8 cellular contexts compared by ENCODE assay signal in the genomic region with DNA sequence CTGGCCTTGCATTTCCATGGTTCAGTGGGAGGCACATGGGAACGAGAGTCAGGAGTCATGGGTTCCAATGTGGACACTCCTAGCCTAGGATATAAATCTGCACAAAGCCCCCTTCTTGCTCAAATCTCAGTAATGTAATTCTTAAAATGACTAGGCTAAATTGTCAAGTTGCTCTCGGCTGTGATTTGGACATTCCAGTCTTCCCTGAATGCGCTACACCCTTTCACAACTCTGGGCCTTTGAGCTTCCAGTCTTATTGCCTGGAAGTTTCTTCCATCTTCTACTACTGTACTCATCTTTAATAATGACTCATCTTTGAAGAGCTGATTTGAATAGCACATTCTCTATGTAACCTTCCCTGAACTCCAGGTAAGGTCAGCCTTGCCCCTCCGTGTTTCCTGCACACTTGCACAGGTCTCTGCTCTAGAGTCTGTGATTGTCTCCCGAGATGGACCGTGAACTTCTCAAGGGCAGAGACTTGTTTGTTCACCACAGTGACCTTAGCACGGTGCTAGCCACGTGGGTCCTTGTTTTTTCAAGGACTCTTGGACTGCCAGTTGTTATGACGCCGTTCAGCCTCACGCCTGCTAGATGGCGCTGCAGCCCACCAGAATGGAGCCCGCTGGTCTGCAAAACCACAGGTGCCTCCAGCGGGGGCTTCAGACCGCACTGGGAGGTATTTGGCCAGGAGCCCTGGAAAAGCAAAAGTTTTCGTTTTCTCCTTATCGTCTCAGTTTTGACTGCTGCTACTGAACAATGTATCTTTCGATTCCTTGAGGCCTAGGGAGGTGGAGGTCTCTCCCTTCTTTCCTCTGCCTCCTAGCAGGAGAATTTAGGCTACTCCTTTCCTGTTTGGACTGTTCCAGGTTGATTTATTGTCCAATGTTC. TPM values are rescaled to one million over a fixed set of nuclear protein-coding genes. Genes with fewer than 3 reads are reported as not detected.
DNase-seq lines count a peak whose midpoint lies in the region; ATAC-seq and TF ChIP-seq lines count a peak whose summit lies in the region.

No MANE protein-coding gene starts in this region.

- H3K4me3 ChIP-seq in Peyer's patch = no peak overlapping the region
- H3K4me3 ChIP-seq in foreskin fibroblast (ENCODE audit: low read depth in 1 of 2, low read length in 2 of 2) = no peak overlapping the region
- H3K4me3 ChIP-seq in tibial nerve = no peak overlapping the region

- H3K4me1 ChIP-seq in Peyer's patch = peaks cover 0 to 7% (median 0%) of the 10 kb centered on the region in 4 donors
- H3K4me1 ChIP-seq in tibial nerve = peaks cover 0 to 10% (median 3%) of the 10 kb centered on the region in 4 donors

- H3K27ac ChIP-seq in Peyer's patch (no peak overlapping the region), tibial nerve (no peak overlapping the region)

- peak; percentile 44 for ATAC-seq in GM19467 (IDR thresholded peaks at IDR 0.05; ENCODE audit: unreplicated experiment)

- TF ChIP-seq CTCF in Peyer's patch (IDR thresholded peaks at IDR 0.05) (peak; percentile 46 to 67 (median 58)), foreskin fibroblast (IDR thresholded peaks at IDR 0.05; ENCODE audit: low read depth, low read length) (peak; percentile 89), tibial nerve (IDR thresholded peaks at IDR 0.05) (peak; percentile 75 to 88 (median 84))

- no peak for TF ChIP-seq EP300 in tibial nerve (IDR thresholded peaks at IDR 0.05)

- TF ChIP-seq POLR2A in Peyer's patch (IDR thresholded peaks at IDR 0.05) (no peak), tibial nerve (IDR thresholded peaks at IDR 0.05) (no peak)

- peak; percentile 48 for DNase-seq in COLO668 (lab: John Stamatoyannopoulos, UW; ENCODE audit: unreplicated experiment)
- DNase-seq in HT-29 (ENCODE audit: low spot score) = peak; percentile 35
- peak; percentile 59 to 82 (median 66) for DNase-seq in Peyer's patch
- peak; percentile 30 for DNase-seq in activated T-helper 9 cell treated with anti-CD3 and anti-CD28 coated beads, Interleukin-2, amount 50 U/mL, for 16 hours (ENCODE audit: low read depth)
- DNase-seq in foreskin fibroblast = peak; percentile 37 to 81
- DNase-seq in occipital lobe (lab: John Stamatoyannopoulos, UW) = peak; percentile 57
- peak; percentile 46 to 60 for DNase-seq in tibial nerve (ENCODE audit: low spot score in 2 of 2)

- 13 to 21% methylated on average over 15 to 18 of the region's 18 CpGs for WGBS in tibial nerve, 2 donors

- H3K36me3 ChIP-seq in Peyer's patch (no peaks in the 10 kb centered on the region), tibial nerve (no peaks in the 10 kb centered on the region)

- H3K9me3 ChIP-seq in Peyer's patch (no peaks in the 10 kb centered on the region), tibial nerve (no peaks in the 10 kb centered on the region)

- H3K27me3 ChIP-seq in Peyer's patch = no peaks in the 10 kb centered on the region
- no peaks in the 10 kb centered on the region for H3K27me3 ChIP-seq in tibial nerve

RNA-seq across cellular contexts. Expression of a gene that starts 44.3 kb away (rescaled TPM):
- 116 and 125 TPM in 2 replicates for total RNA-seq in HT-29 (2014; rRNA removed; shearing (Covaris generic))
- total RNA-seq in Peyer's patch (10 to 100 TPM; 47.7 to 73.6 (median 58.0) TPM), occipital lobe (32.3 TPM), tibial nerve (10 to 100 TPM; 41.0 to 99.0 (median 75.1) TPM)

RNA-seq across cellular contexts. Expression of a gene that starts 44.6 kb away (rescaled TPM):
- total RNA-seq in HT-29 (2014; rRNA removed; shearing (Covaris generic)) = 41.3 and 43.0 TPM in 2 replicates
- total RNA-seq in Peyer's patch = 10 to 100 TPM; 19.0 to 36.2 (median 31.0) TPM
- 25.0 TPM for total RNA-seq in occipital lobe
- total RNA-seq in tibial nerve = 10 to 100 TPM; 22.7 to 38.3 (median 29.3) TPM
